In the genomic region with DNA sequence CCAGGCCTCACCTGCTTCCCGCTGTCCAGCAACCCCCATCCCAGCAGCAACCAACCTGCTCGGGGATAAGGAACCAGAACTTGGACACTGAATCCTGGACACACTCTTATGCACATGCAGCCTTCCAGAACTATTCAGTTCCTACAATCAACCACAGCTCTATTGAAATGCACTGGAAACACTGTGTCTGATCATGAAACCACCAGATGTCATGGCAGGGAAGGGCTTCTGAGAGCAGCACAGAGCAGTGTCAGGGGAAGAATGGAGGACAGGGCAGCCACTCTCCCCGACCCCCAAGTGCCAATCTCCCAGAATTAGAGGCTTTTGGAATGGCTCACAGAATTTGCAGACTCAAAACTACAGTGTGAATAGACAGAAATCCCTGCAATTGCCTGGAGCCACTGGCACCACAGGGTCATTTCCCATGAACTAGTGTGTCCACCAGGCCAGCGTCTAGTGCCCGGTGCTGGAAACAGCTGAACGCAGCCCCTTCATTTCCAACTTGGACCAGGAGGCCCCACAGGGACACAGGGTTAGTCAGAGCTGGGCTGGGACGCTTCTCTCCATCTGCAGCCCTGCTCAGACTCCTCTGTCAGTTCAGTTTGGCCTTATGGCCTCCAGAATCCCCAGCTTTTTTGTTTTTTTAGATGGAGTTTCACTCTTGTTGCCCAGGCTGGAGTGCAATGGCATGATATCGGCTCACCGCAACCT, we compare ENCODE assay signal across 12 cellular contexts. TPM values are rescaled to one million over a fixed set of nuclear protein-coding genes. Genes with fewer than 3 reads are reported as not detected.
DNase-seq lines count a peak whose midpoint lies in the region; ATAC-seq, FAIRE-seq and TF ChIP-seq lines count a peak whose summit lies in the region.
"Had no signal": no experiment of that assay in that cellular context is flagged by ENCODE, and none has a peak within 500 bp of the region (broad histone marks: within the 10 kb centered on the region; RNA-seq: fewer than 3 reads in every experiment).

No MANE protein-coding gene starts in this region.

- no peak for FAIRE-seq in endothelial cell of umbilical vein (lab: Jason Lieb, UNC)

- peaks cover 25% of the 10 kb centered on the region for H3K4me1 Mint-ChIP-seq in stimulated activated naive CD8-positive, alpha-beta T cell treated with anti-CD3 and anti-CD28 coated beads, Interleukin-15, amount 100 ng/mL, for 72 hours
- H3K4me1 Mint-ChIP-seq in neural progenitor cell (peaks cover 35% of the 10 kb centered on the region), Caco-2 (ENCODE audit: low read depth, unreplicated experiment) (peaks cover 21% of the 10 kb centered on the region)

- H3K27ac ChIP-seq in endothelial cell of umbilical vein (ENCODE audit: insufficient read depth, low read depth, low read length) (peak overlapping the region; percentile 37), neural progenitor cell (no peak overlapping the region)
- H3K27ac ChIP-seq: C4-2B had no signal

- POLR2A ChIA-PET in endothelial cell of umbilical vein (lab: Charles Lee) = interaction anchor here (1.0 kb wide), 1 partner anchor 217 kb away, joined by 3 read pairs; the partner anchor contains the start of gene KDM3A
- POLR2A ChIA-PET in Caco-2 (lab: Charles Lee) = no interaction called here

- H3K36me3 Mint-ChIP-seq in neural progenitor cell = no peaks in the 10 kb centered on the region
- H3K36me3 Mint-ChIP-seq in Caco-2 (ENCODE audit: insufficient read depth, unreplicated experiment) = no peaks in the 10 kb centered on the region
- H3K36me3 Mint-ChIP-seq: memory B cell had no signal

- no peak for TF ChIP-seq POLR2A in endothelial cell of umbilical vein (IDR thresholded peaks at IDR 0.05; ENCODE audit: low read depth, low read length)

- H3K9ac ChIP-seq in endothelial cell of umbilical vein (replicated peaks; ENCODE audit: extremely low read depth, insufficient read depth, low read length) (no peak overlapping the region), neural progenitor cell (no peak overlapping the region)

- no peak for DNase-seq in stimulated activated naive CD8-positive, alpha-beta T cell treated with anti-CD3 and anti-CD28 coated beads, Interleukin-15, amount 100 ng/mL, for 72 hours
- no peak for DNase-seq in stimulated activated naive CD8-positive, alpha-beta T cell treated with anti-CD3 and anti-CD28 coated beads, Interleukin-15, Interleukin-2, amounts not matched to agents 100 U/mL and 50 U/mL, for 24 hours
- no peak for DNase-seq in endothelial cell of umbilical vein (ENCODE audit: low read depth, low spot score)
- DNase-seq in neural progenitor cell (ENCODE audit: low spot score) = no peak
- DNase-seq in SIG-M5 treated with dmso at 0.1 percent for 504 hours (lab: John Stamatoyannopoulos, UW; ENCODE audit: unreplicated experiment) = no peak
- no peak for DNase-seq in Caco-2
- DNase-seq: NCI-H774, T-helper 9 cell had no signal

- H3K27me3 ChIP-seq in endothelial cell of umbilical vein (ENCODE audit: control insufficient read depth in 2 of 2, insufficient read depth in 2 of 2, low read length in 2 of 2) = no peaks in the 10 kb centered on the region
- H3K27me3 ChIP-seq in neural progenitor cell = peaks cover 5% of the 10 kb centered on the region
- H3K27me3 ChIP-seq in Caco-2 (replicated peaks; ENCODE audit: control insufficient read depth, insufficient read depth, low read length) = no peaks in the 10 kb centered on the region

- no peak overlapping the region for H3K4me3 ChIP-seq in endothelial cell of umbilical vein (replicated peaks in 1 of 3; ENCODE audit: insufficient read depth in 1 of 3, low read depth in 1 of 3, low read length in 3 of 3)
- H3K4me3 ChIP-seq in neural progenitor cell = no peak overlapping the region
- no peak overlapping the region for H3K4me3 ChIP-seq in Caco-2 (ENCODE audit: low read depth, low read length)

- H3K9me3 Mint-ChIP-seq in stimulated activated naive CD8-positive, alpha-beta T cell treated with anti-CD3 and anti-CD28 coated beads, Interleukin-15, amount 100 ng/mL, for 72 hours = no peaks in the 10 kb centered on the region
- no peaks in the 10 kb centered on the region for H3K9me3 Mint-ChIP-seq in neural progenitor cell
- H3K9me3 Mint-ChIP-seq in Caco-2 (ENCODE audit: unreplicated experiment) = no peaks in the 10 kb centered on the region
- H3K9me3 Mint-ChIP-seq: memory B cell had no signal

- no peak for TF ChIP-seq CTCF in endothelial cell of umbilical vein (IDR thresholded peaks at IDR 0.05; ENCODE audit: extremely low read depth in 1 of 2, insufficient read depth in 1 of 2, low read depth in 1 of 2, low read length in 2 of 2)
- TF ChIP-seq CTCF in neural progenitor cell (IDR thresholded peaks at IDR 0.05) = no peak
- no peak for TF ChIP-seq CTCF in Caco-2 (IDR thresholded peaks at IDR 0.05; ENCODE audit: insufficient read depth in 1 of 2, low read depth in 1 of 2, low read length in 1 of 2, severe bottlenecking in 1 of 2, unreplicated experiment in 1 of 2)

- H3K4me1 ChIP-seq in endothelial cell of umbilical vein (ENCODE audit: control insufficient read depth, extremely low read depth, insufficient read depth, low read length) (peaks cover 7% of the 10 kb centered on the region), neural progenitor cell (peaks cover 15% of the 10 kb centered on the region), Caco-2 (no peaks in the 10 kb centered on the region)

- H2AFZ ChIP-seq in endothelial cell of umbilical vein (ENCODE audit: low read depth, low read length) = peak overlapping the region; percentile 11
- H2AFZ ChIP-seq in neural progenitor cell (replicated peaks) = no peak overlapping the region

- no peaks in the 10 kb centered on the region for H3K36me3 ChIP-seq in endothelial cell of umbilical vein (ENCODE audit: control insufficient read depth in 2 of 2, extremely low read depth in 1 of 2, insufficient read depth in 2 of 2, low read length in 2 of 2)
- no peaks in the 10 kb centered on the region for H3K36me3 ChIP-seq in neural progenitor cell
- H3K36me3 ChIP-seq in Caco-2 (ENCODE audit: control insufficient read depth, insufficient read depth, low read length) = no peaks in the 10 kb centered on the region; the same call in 1 of the 2 replicates

- CTCF ChIA-PET in endothelial cell of umbilical vein (lab: Charles Lee) (interaction anchor here (1.1 to 2.1 kb wide), 7 partner anchors 11 to 150 kb away, joined by 4 to 13 read pairs (median 6); no protein-coding TSS in a partner anchor), Caco-2 (lab: Charles Lee) (interaction anchor here (1.1 kb wide), 1 partner anchor 11 kb away, joined by 3 read pairs; no protein-coding TSS in a partner anchor)

- peak overlapping the region in 1 of 2 donors; percentile 92 for H3K27ac Mint-ChIP-seq in stimulated activated naive CD8-positive, alpha-beta T cell treated with anti-CD3 and anti-CD28 coated beads, Interleukin-15, amount 100 ng/mL, for 72 hours
- H3K27ac Mint-ChIP-seq in neural progenitor cell = peak overlapping the region; percentile 39
- no peak overlapping the region for H3K27ac Mint-ChIP-seq in Caco-2 (ENCODE audit: unreplicated experiment)

- no peaks in the 10 kb centered on the region for H3K79me2 ChIP-seq in endothelial cell of umbilical vein (ENCODE audit: control insufficient read depth, insufficient read depth, low read length)
- H3K79me2 ChIP-seq in neural progenitor cell (ENCODE audit: low read depth) = no peaks in the 10 kb centered on the region

- ATAC-seq in stimulated activated naive CD8-positive, alpha-beta T cell treated with anti-CD3 and anti-CD28 coated beads, Interleukin-15, amount 100 ng/mL, for 72 hours = peak; percentile 21
- no peak for ATAC-seq in stimulated activated naive CD8-positive, alpha-beta T cell treated with anti-CD3 and anti-CD28 coated beads, Interleukin-15, Interleukin-2, amounts not matched to agents 100 U/mL and 50 U/mL, for 24 hours
- ATAC-seq in HG03439 (IDR thresholded peaks at IDR 0.05; ENCODE audit: unreplicated experiment) (no peak), GM18861 (IDR thresholded peaks at IDR 0.05; ENCODE audit: unreplicated experiment) (no peak)

- intact Hi-C loops in endothelial cell of umbilical vein (cut with micrococcal nuclease) = loop anchor here (5.0 kb wide), 1 partner anchor 73 kb away; no protein-coding TSS in a partner anchor
- intact Hi-C loops in Caco-2 (cut with micrococcal nuclease; ENCODE audit: unreplicated experiment) = loop anchor here (1.0 to 5.0 kb wide), 2 partner anchors 9 to 73 kb away; no protein-coding TSS in a partner anchor

- H3K9me3 ChIP-seq in endothelial cell of umbilical vein (replicated peaks; ENCODE audit: control insufficient read depth, insufficient read depth, low read length) (no peaks in the 10 kb centered on the region), neural progenitor cell (ENCODE audit: low read depth) (no peaks in the 10 kb centered on the region), Caco-2 (no peaks in the 10 kb centered on the region)

- dilution Hi-C loops in endothelial cell of umbilical vein (cut with MboI; ENCODE audit: extremely low pct_ligation_motif_present, low sequenced_read_pairs) = no loop called here

- H3K9me1 ChIP-seq in endothelial cell of umbilical vein (replicated peaks; ENCODE audit: control insufficient read depth, extremely low read depth, insufficient read depth, low read length) = no peaks in the 10 kb centered on the region

- BruUV-seq in endothelial cell of umbilical vein (replicated peaks; lab: Mats Ljungman, UMichigan) (TSS peak; percentile 76), Caco-2 (replicated peaks; lab: Mats Ljungman, UMichigan) (no TSS peak)

- H4K20me1 ChIP-seq in endothelial cell of umbilical vein (replicated peaks; ENCODE audit: control insufficient read depth, extremely low read depth, insufficient read depth, low read length) (no peaks in the 10 kb centered on the region), neural progenitor cell (ENCODE audit: low read depth) (no peaks in the 10 kb centered on the region)

- H3K4me2 ChIP-seq in endothelial cell of umbilical vein (ENCODE audit: insufficient read depth, low read length) (no peak overlapping the region), neural progenitor cell (no peak overlapping the region)

- no peak overlapping the region for H3K4me3 Mint-ChIP-seq in stimulated activated naive CD8-positive, alpha-beta T cell treated with anti-CD3 and anti-CD28 coated beads, Interleukin-15, amount 100 ng/mL, for 72 hours
- no peak overlapping the region for H3K4me3 Mint-ChIP-seq in neural progenitor cell
- no peak overlapping the region for H3K4me3 Mint-ChIP-seq in Caco-2 (ENCODE audit: unreplicated experiment)

- H3K27me3 Mint-ChIP-seq in stimulated activated naive CD8-positive, alpha-beta T cell treated with anti-CD3 and anti-CD28 coated beads, Interleukin-15, amount 100 ng/mL, for 72 hours = no peaks in the 10 kb centered on the region
- H3K27me3 Mint-ChIP-seq in neural progenitor cell (ENCODE audit: insufficient read depth, low read depth) (peaks cover 4% of the 10 kb centered on the region), Caco-2 (ENCODE audit: insufficient read depth, unreplicated experiment) (no peaks in the 10 kb centered on the region)
- H3K27me3 Mint-ChIP-seq: memory B cell had no signal

- no peaks in the 10 kb centered on the region for H3F3A ChIP-seq in neural progenitor cell (ENCODE audit: low read depth)

RNA-seq across cellular contexts. Expression of gene MRPL35, which starts 25.5 kb away (rescaled TPM):
- total RNA-seq in endothelial cell of umbilical vein (46.9 and 47.3 TPM in 2 replicates), neural progenitor cell (ENCODE audit: low replicate concordance) (24.8 and 38.1 TPM in 2 replicates), Caco-2 (2022) (25.3 and 25.9 TPM in 2 replicates)
- 48.0 and 68.2 TPM in 2 replicates for polyA plus RNA-seq in endothelial cell of umbilical vein
- 56.5 and 66.3 TPM in 2 replicates for polyA plus RNA-seq in endothelial cell of umbilical vein (2011; cell fraction: cytosol; rRNA removed)
- 31.1 and 38.2 TPM in 2 replicates for polyA plus RNA-seq in endothelial cell of umbilical vein (2011; cell fraction: nucleus; rRNA removed)
- polyA plus RNA-seq in endothelial cell of umbilical vein (2012) = 57.2 and 77.6 TPM in 2 replicates
- 71.2 and 78.1 TPM in 2 replicates for polyA minus RNA-seq in endothelial cell of umbilical vein
- 21.9 TPM for polyA minus RNA-seq in endothelial cell of umbilical vein (2011; cell fraction: cytosol; rRNA and poly(A)+ RNA removed)
- polyA minus RNA-seq in endothelial cell of umbilical vein (2011; cell fraction: nucleus; rRNA and poly(A)+ RNA removed) = 14.3 and 18.0 TPM in 2 replicates

RNA-seq across cellular contexts. Expression of gene IMMT, which starts 29.5 kb away (rescaled TPM):
- total RNA-seq in endothelial cell of umbilical vein = 112 and 114 TPM in 2 replicates
- 30.1 and 35.6 TPM in 2 replicates for polyA plus RNA-seq in endothelial cell of umbilical vein
- 43.5 and 47.1 TPM in 2 replicates for polyA plus RNA-seq in endothelial cell of umbilical vein (2011; cell fraction: cytosol; rRNA removed)
- polyA plus RNA-seq in endothelial cell of umbilical vein (2011; cell fraction: nucleus; rRNA removed) = 53.0 and 65.2 TPM in 2 replicates
- polyA plus RNA-seq in endothelial cell of umbilical vein (2012) = 86.5 and 106 TPM in 2 replicates
- polyA minus RNA-seq in endothelial cell of umbilical vein = 44.9 and 57.1 TPM in 2 replicates
- polyA minus RNA-seq in endothelial cell of umbilical vein (2011; cell fraction: cytosol; rRNA and poly(A)+ RNA removed) = 47.4 TPM
- polyA minus RNA-seq in endothelial cell of umbilical vein (2011; cell fraction: nucleus; rRNA and poly(A)+ RNA removed) = 47.2 and 61.3 TPM in 2 replicates
- 71.3 and 93.3 TPM in 2 replicates for total RNA-seq in neural progenitor cell (ENCODE audit: low replicate concordance)
- total RNA-seq in Caco-2 (2022) = 125 and 129 TPM in 2 replicates
